In the genomic region with DNA sequence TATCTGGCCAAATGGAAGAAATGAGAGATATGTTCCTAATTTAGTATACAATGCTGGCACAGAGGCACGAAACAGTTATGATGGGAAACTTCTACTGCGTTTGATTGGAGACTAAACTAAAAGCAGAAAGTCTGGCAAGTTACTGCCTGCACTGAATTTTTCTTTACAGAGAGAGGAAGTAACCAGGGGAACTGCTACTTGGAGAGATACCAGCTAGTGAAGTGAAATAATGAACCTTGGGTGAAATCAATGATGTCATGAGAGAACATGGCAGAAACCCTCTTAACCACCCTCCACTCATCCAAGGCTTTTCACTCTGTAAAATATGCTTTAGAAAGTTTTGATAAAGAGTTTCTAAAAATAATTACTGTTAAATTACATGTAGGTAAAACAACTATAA, we compare ENCODE assay signal across 8 cellular contexts. TPM values are rescaled to one million over a fixed set of nuclear protein-coding genes. Genes with fewer than 3 reads are reported as not detected.
A peak's percentile ranks its signal among the peaks of the same experiment; 100 is the strongest.
DNase-seq lines count a peak whose midpoint lies in the region; ATAC-seq lines count a peak whose summit lies in the region.

No MANE protein-coding gene starts in this region.

- POLR2A ChIA-PET in activated CD4-positive, alpha-beta T cell treated with anti-CD3 and anti-CD28 coated beads, Interleukin-2, amount 10 ng/mL, durations not matched to agents 7 days and 5 days (lab: Charles Lee): no interaction called here

- DNase-seq in SKM-1 (lab: John Stamatoyannopoulos, UW; ENCODE audit: unreplicated experiment): peak; percentile 77
- no peak for DNase-seq in naive B cell
- no peak for DNase-seq in DMS153 (lab: John Stamatoyannopoulos, UW)
- DNase-seq in NCI-H526 (lab: John Stamatoyannopoulos, UW): no peak
- no peak for DNase-seq in activated CD4-positive, alpha-beta T cell treated with anti-CD3 and anti-CD28 coated beads, Interleukin-2, amount 10 ng/mL, durations not matched to agents 7 days and 5 days
- no peak for DNase-seq in activated CD4-positive, alpha-beta T cell treated with anti-CD3 and anti-CD28 coated beads for 48 hours

- peak overlapping the region in 2 of 6 donors; percentile 8 to 12 for H3K27ac Mint-ChIP-seq in naive B cell
- H3K27ac Mint-ChIP-seq in activated CD4-positive, alpha-beta T cell treated with anti-CD3 and anti-CD28 coated beads, Interleukin-2, amount 10 ng/mL, durations not matched to agents 7 days and 5 days: no peak overlapping the region

- no peaks in the 10 kb centered on the region for H3K36me3 Mint-ChIP-seq in naive B cell
- peaks cover 46% of the 10 kb centered on the region for H3K36me3 Mint-ChIP-seq in activated CD4-positive, alpha-beta T cell treated with anti-CD3 and anti-CD28 coated beads, Interleukin-2, amount 10 ng/mL, durations not matched to agents 7 days and 5 days (ENCODE audit: low read depth)

- CTCF ChIA-PET in activated CD4-positive, alpha-beta T cell treated with anti-CD3 and anti-CD28 coated beads, Interleukin-2, amount 10 ng/mL, durations not matched to agents 7 days and 5 days (lab: Charles Lee): no interaction called here

- no peaks in the 10 kb centered on the region for H3K9me3 Mint-ChIP-seq in naive B cell
- no peaks in the 10 kb centered on the region for H3K9me3 Mint-ChIP-seq in activated CD4-positive, alpha-beta T cell treated with anti-CD3 and anti-CD28 coated beads, Interleukin-2, amount 10 ng/mL, durations not matched to agents 7 days and 5 days

- H3K4me3 Mint-ChIP-seq in naive B cell: no peak overlapping the region
- H3K4me3 Mint-ChIP-seq in activated CD4-positive, alpha-beta T cell treated with anti-CD3 and anti-CD28 coated beads, Interleukin-2, amount 10 ng/mL, durations not matched to agents 7 days and 5 days: no peak overlapping the region

- peaks cover 13 to 39% (median 22%) of the 10 kb centered on the region in 3 donors for H3K4me1 Mint-ChIP-seq in naive B cell
- H3K4me1 Mint-ChIP-seq in activated CD4-positive, alpha-beta T cell treated with anti-CD3 and anti-CD28 coated beads, Interleukin-2, amount 10 ng/mL, durations not matched to agents 7 days and 5 days: peaks cover 22% of the 10 kb centered on the region

- ATAC-seq in GM18858 (IDR thresholded peaks at IDR 0.05; ENCODE audit: unreplicated experiment): peak; percentile 48
- ATAC-seq in HG02870 (IDR thresholded peaks at IDR 0.05; ENCODE audit: unreplicated experiment): peak; percentile 47
- peak; percentile 61 to 68 for ATAC-seq in naive B cell (ENCODE audit: low read depth in 2 of 2)

- H3K27me3 Mint-ChIP-seq in naive B cell: no peaks in the 10 kb centered on the region
- H3K27me3 Mint-ChIP-seq in activated CD4-positive, alpha-beta T cell treated with anti-CD3 and anti-CD28 coated beads, Interleukin-2, amount 10 ng/mL, durations not matched to agents 7 days and 5 days: no peaks in the 10 kb centered on the region

RNA-seq across cellular contexts. Expression of gene NIBAN1, which starts 29.3 kb away (rescaled TPM):
- polyA plus RNA-seq in naive B cell (ENCODE audit: low read depth in 6 of 6): 1 to 10 TPM in 1 of 6 donors, under 1 TPM in 4, not detected in 1; 0.13 to 1.3 (median 0.34) TPM
- 10 to 100 TPM; 57.6 to 60.9 TPM for total RNA-seq in activated CD4-positive, alpha-beta T cell treated with anti-CD3 and anti-CD28 coated beads, Interleukin-2, amount 10 ng/mL, durations not matched to agents 7 days and 5 days
